ENCODE assay signal across 15 cellular contexts in the genomic region with DNA sequence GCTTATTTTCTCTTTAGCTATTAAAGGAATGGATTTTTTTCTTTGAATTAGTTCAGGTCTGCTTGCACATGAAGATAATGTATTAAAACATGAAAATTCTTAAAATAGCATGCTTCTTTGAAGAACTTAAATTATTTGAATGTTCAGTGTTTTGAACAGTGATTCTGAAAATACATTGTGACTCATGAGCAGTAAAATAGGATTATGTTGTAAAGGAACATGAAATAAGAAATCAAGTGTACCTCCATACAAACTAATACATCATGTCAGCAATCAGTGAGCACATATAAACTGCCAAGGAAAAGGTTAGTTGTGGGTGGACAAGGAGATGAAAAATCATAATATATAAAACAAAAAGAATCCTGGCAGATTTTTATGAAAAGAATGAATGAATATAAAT.
DNase-seq lines count a peak whose midpoint lies in the region; ATAC-seq lines count a peak whose summit lies in the region.
"Had no signal": no experiment of that assay in that cellular context is flagged by ENCODE, and none has a peak within 500 bp of the region (broad histone marks: within the 10 kb centered on the region; RNA-seq: fewer than 3 reads in every experiment).

No MANE protein-coding gene starts in this region.

- H3K9ac ChIP-seq in GM23248 = no peak overlapping the region

- H3K36me3 Mint-ChIP-seq in stimulated activated memory B cell treated with anti-CD40 and anti-IgM and Interleukin-4, amounts not matched to agents 10 μg/mL and 1 μg/mL and 100 μg/mL, for 72 hours = peaks cover 52% of the 10 kb centered on the region

- peaks cover 21% of the 10 kb centered on the region for H3K4me1 ChIP-seq in GM23248 (ENCODE audit: insufficient read depth)

- H3K27ac ChIP-seq in GM23248 = peak overlapping the region; percentile 47

- no peak overlapping the region for H2AFZ ChIP-seq in GM23248
- H2AFZ ChIP-seq: GM23338 had no signal

- in situ Hi-C loops in GM23248 (cut with MboI) = no loop called here

- H3K27ac Mint-ChIP-seq in stimulated activated memory B cell treated with anti-CD40 and anti-IgM and Interleukin-4, amounts not matched to agents 10 μg/mL and 1 μg/mL and 100 μg/mL, for 72 hours = peak overlapping the region; percentile 48
- H3K27ac Mint-ChIP-seq: GM23338 had no signal

- no peaks in the 10 kb centered on the region for H3K27me3 ChIP-seq in GM23248 (replicated peaks; ENCODE audit: insufficient read depth)

- no peak for ATAC-seq in stimulated activated memory B cell treated with anti-CD40 and anti-IgM and Interleukin-4, amounts not matched to agents 10 μg/mL and 1 μg/mL and 100 μg/mL, for 72 hours
- ATAC-seq: GM23338 had no signal

- no peaks in the 10 kb centered on the region for H3K27me3 Mint-ChIP-seq in stimulated activated memory B cell treated with anti-CD40 and anti-IgM and Interleukin-4, amounts not matched to agents 10 μg/mL and 1 μg/mL and 100 μg/mL, for 72 hours
- H3K27me3 Mint-ChIP-seq: CD4-positive, alpha-beta memory T cell had no signal

- no peaks in the 10 kb centered on the region for H3K9me2 ChIP-seq in GM23248 (ENCODE audit: insufficient read depth)

- peaks cover 23% of the 10 kb centered on the region for H3K4me1 Mint-ChIP-seq in stimulated activated memory B cell treated with anti-CD40 and anti-IgM and Interleukin-4, amounts not matched to agents 10 μg/mL and 1 μg/mL and 100 μg/mL, for 72 hours

- peaks cover 25% of the 10 kb centered on the region for H3K79me2 ChIP-seq in GM23248 (ENCODE audit: insufficient read depth)

- no peaks in the 10 kb centered on the region for H3K36me3 ChIP-seq in GM23248 (ENCODE audit: low read depth)

- H3K9me3 Mint-ChIP-seq in stimulated activated memory B cell treated with anti-CD40 and anti-IgM and Interleukin-4, amounts not matched to agents 10 μg/mL and 1 μg/mL and 100 μg/mL, for 72 hours = no peaks in the 10 kb centered on the region
- H3K9me3 Mint-ChIP-seq: CD4-positive, alpha-beta memory T cell; GM23338 had no signal

- H3K4me2 ChIP-seq in GM23248 (ENCODE audit: unreplicated experiment) = peak overlapping the region; percentile 40
- H3K4me2 ChIP-seq: GM23338 had no signal

- H4K20me1 ChIP-seq in GM23248 (ENCODE audit: insufficient read depth) = no peaks in the 10 kb centered on the region

- no peak overlapping the region for H3K4me3 ChIP-seq in GM23248
- H3K4me3 ChIP-seq: GM23338 had no signal

- H3K9me3 ChIP-seq in GM23248 (ENCODE audit: low read depth) = no peaks in the 10 kb centered on the region

- DNase-seq in GM23248 = peak; percentile 13
- peak; percentile 79 for DNase-seq in amniotic epithelial cell (ENCODE audit: low read depth)
- DNase-seq in iris pigment epithelial cell (ENCODE audit: low read depth) = peak; percentile 31
- DNase-seq in T-helper 9 cell = no peak
- no peak for DNase-seq in NOMO-1 treated with DMSO at 0.1 percent for 48 hours (lab: John Stamatoyannopoulos, UW; ENCODE audit: unreplicated experiment)
- no peak for DNase-seq in NCI-H526 treated with DMSO at 0.1 percent for 48 hours (lab: John Stamatoyannopoulos, UW)
- DNase-seq: CD4-positive, alpha-beta memory T cell; DMS79; NCI-H1105 treated with DMSO at 0.1 percent for 48 hours; NCI-H1694 treated with DMSO at 0.1 percent for 48 hours; NCI-H2107; NCI-H524; Right ventricle myocardium superior had no signal

- H3K4me3 Mint-ChIP-seq in stimulated activated memory B cell treated with anti-CD40 and anti-IgM and Interleukin-4, amounts not matched to agents 10 μg/mL and 1 μg/mL and 100 μg/mL, for 72 hours = no peak overlapping the region
- H3K4me3 Mint-ChIP-seq: CD4-positive, alpha-beta memory T cell; GM23338 had no signal

- peaks cover 11% of the 10 kb centered on the region; the same call in 1 of the 2 replicates for H3F3A ChIP-seq in GM23248 (ENCODE audit: insufficient read depth)

Comparison
In these comparisons a context has a peak if more than half of its experiments do, and no peak if none do; other contexts are left out.
1. DNase-seq: peak in GM23248 (single experiment), amniotic epithelial cell (single experiment) and iris pigment epithelial cell (single experiment); none in T-helper 9 cell (single experiment), NOMO-1 treated with DMSO at 0.1 percent for 48 hours (single experiment) and NCI-H526 treated with DMSO at 0.1 percent for 48 hours (single experiment).